1 cellular context compared by ENCODE assay signal in genomic region chr14:89262041-89262440, GRCh38.
TF ChIP-seq lines count a peak whose summit lies in the region.

No MANE protein-coding gene starts in this region.

TF ChIP-seq in WTC11, 78 proteins besides CTCF, POLR2A, EP300 and RAD21 (continued from another document):
- no peak for TF ChIP-seq ZSCAN18 (CRISPR knock-in tag; IDR thresholded peaks at IDR 0.05)
